ENCODE assay signal across 10 cellular contexts in genomic region chr11:1706634-1707400, GRCh38. TPM values are rescaled to one million over a fixed set of nuclear protein-coding genes. Genes with fewer than 3 reads are reported as not detected.
DNase-seq lines count a peak whose midpoint lies in the region; ATAC-seq and TF ChIP-seq lines count a peak whose summit lies in the region.
"Had no signal": no experiment of that assay in that cellular context is flagged by ENCODE, and none has a peak within 500 bp of the region (broad histone marks: within the 10 kb centered on the region; RNA-seq: fewer than 3 reads in every experiment).

No MANE protein-coding gene starts in this region.

- H3K36me3 Mint-ChIP-seq in activated naive CD8-positive, alpha-beta T cell treated with anti-CD3 and anti-CD28 coated beads for 36 hours = peaks cover 3% of the 10 kb centered on the region
- H3K36me3 Mint-ChIP-seq in naive B cell = no peaks in the 10 kb centered on the region

- H3K27ac Mint-ChIP-seq in activated naive CD8-positive, alpha-beta T cell treated with anti-CD3 and anti-CD28 coated beads for 36 hours = peak overlapping the region; percentile 26
- peak overlapping the region in 1 of 6 donors; percentile 58 for H3K27ac Mint-ChIP-seq in naive B cell

- no peak overlapping the region for H3K4me3 ChIP-seq in DOHH2 (ENCODE audit: low read length)
- H3K4me3 ChIP-seq: esophagus muscularis mucosa had no signal

- H4K20me1 ChIP-seq in DOHH2 (ENCODE audit: control insufficient read depth, insufficient read depth, low read depth, low read length) = no peaks in the 10 kb centered on the region

- peaks cover 4% of the 10 kb centered on the region for H3K27me3 ChIP-seq in DOHH2 (ENCODE audit: control insufficient read depth, low read length)

- H3K27me3 Mint-ChIP-seq in activated naive CD8-positive, alpha-beta T cell treated with anti-CD3 and anti-CD28 coated beads for 36 hours = no peaks in the 10 kb centered on the region
- H3K27me3 Mint-ChIP-seq in naive B cell = peaks cover 12 to 30% (median 18%) of the 10 kb centered on the region in 3 donors

- H3K4me3 Mint-ChIP-seq in activated naive CD8-positive, alpha-beta T cell treated with anti-CD3 and anti-CD28 coated beads for 36 hours = no peak overlapping the region
- peak overlapping the region in 2 of 8 donors; percentile 19 to 53 for H3K4me3 Mint-ChIP-seq in naive B cell

- H3K27ac ChIP-seq in DOHH2 (ENCODE audit: low read depth, low read length) (no peak overlapping the region), KOPT-K1 (ENCODE audit: low read depth, low read length, poor library complexity, severe bottlenecking) (peak overlapping the region; percentile 67)
- H3K27ac ChIP-seq: esophagus muscularis mucosa had no signal

- H3K79me2 ChIP-seq in DOHH2 (ENCODE audit: control insufficient read depth, low read length) = no peaks in the 10 kb centered on the region

- no peaks in the 10 kb centered on the region for H3K9me2 ChIP-seq in DOHH2 (replicated peaks; ENCODE audit: control insufficient read depth, low read length)

- H3F3A ChIP-seq in DOHH2 (ENCODE audit: control insufficient read depth, insufficient read depth) = no peaks in the 10 kb centered on the region

- no peaks in the 10 kb centered on the region for H3K36me3 ChIP-seq in DOHH2 (ENCODE audit: control insufficient read depth, low read length)
- H3K36me3 ChIP-seq in KOPT-K1 (ENCODE audit: insufficient read depth, low read length) = no peaks in the 10 kb centered on the region
- H3K36me3 ChIP-seq: esophagus muscularis mucosa had no signal

- peak overlapping the region; percentile 23 for H3K4me2 ChIP-seq in DOHH2 (ENCODE audit: low read length)

- ATAC-seq in naive B cell (ENCODE audit: low read depth in 2 of 2) = peak; percentile 43 to 63

- H3K4me1 Mint-ChIP-seq in activated naive CD8-positive, alpha-beta T cell treated with anti-CD3 and anti-CD28 coated beads for 36 hours = peaks cover 22% of the 10 kb centered on the region
- H3K4me1 Mint-ChIP-seq in naive B cell = peaks cover 14 to 33% (median 16%) of the 10 kb centered on the region in 3 donors

- peaks cover 8% of the 10 kb centered on the region for H3K9me3 Mint-ChIP-seq in activated naive CD8-positive, alpha-beta T cell treated with anti-CD3 and anti-CD28 coated beads for 36 hours
- no peaks in the 10 kb centered on the region for H3K9me3 Mint-ChIP-seq in naive B cell

- no peaks in the 10 kb centered on the region for H3K9me3 ChIP-seq in DOHH2 (ENCODE audit: control insufficient read depth, insufficient read depth, low read length)
- H3K9me3 ChIP-seq in KOPT-K1 (ENCODE audit: insufficient read depth, low read length, poor library complexity, severe bottlenecking) = peaks cover 23% of the 10 kb centered on the region

- peaks cover 13% of the 10 kb centered on the region for H3K4me1 ChIP-seq in DOHH2 (ENCODE audit: control insufficient read depth, low read length)
- H3K4me1 ChIP-seq: esophagus muscularis mucosa had no signal

- DNase-seq in activated naive CD8-positive, alpha-beta T cell treated with anti-CD3 and anti-CD28 coated beads for 36 hours = peak; percentile 23
- DNase-seq in naive B cell = no peak
- no peak for DNase-seq in GM03348 (ENCODE audit: low spot score)
- DNase-seq in NCI-H446 treated with DMSO at 0.1 percent for 48 hours (lab: John Stamatoyannopoulos, UW) = no peak
- no peak for DNase-seq in 8988T
- DNase-seq in DMS114 treated with DMSO at 0.1 percent for 48 hours (lab: John Stamatoyannopoulos, UW; ENCODE audit: unreplicated experiment) = no peak

- TF ChIP-seq CTCF in DOHH2 (IDR thresholded peaks at IDR 0.05; ENCODE audit: low read depth, low read length, poor library complexity, severe bottlenecking) = peak; percentile 50

RNA-seq across cellular contexts. Expression of gene KRTAP5-6, which starts 9.8 kb away (rescaled TPM):
- not detected for total RNA-seq in activated naive CD8-positive, alpha-beta T cell treated with anti-CD3 and anti-CD28 coated beads for 36 hours
- not detected for polyA plus RNA-seq in naive B cell (ENCODE audit: low read depth in 6 of 6)
- total RNA-seq: esophagus muscularis mucosa had no signal
- polyA plus RNA-seq: neural cell had no signal

RNA-seq across cellular contexts. Expression of gene IFITM10, which starts 43.6 kb away (rescaled TPM):
- total RNA-seq in activated naive CD8-positive, alpha-beta T cell treated with anti-CD3 and anti-CD28 coated beads for 36 hours = not detected
- not detected for polyA plus RNA-seq in naive B cell (ENCODE audit: low read depth in 6 of 6)

RNA-seq across cellular contexts. Expression of gene CTSD, which starts 56.9 kb away (rescaled TPM):
- total RNA-seq in activated naive CD8-positive, alpha-beta T cell treated with anti-CD3 and anti-CD28 coated beads for 36 hours = 10 to 100 TPM; 40.9 to 43.0 TPM
- polyA plus RNA-seq in naive B cell (ENCODE audit: low read depth in 6 of 6) = 10 to 100 TPM; 40.6 to 59.5 (median 51.8) TPM
